Comparison of ENCODE assay signal across 1 cellular context in genomic region chr3:146250449-146251382, GRCh38.
TF ChIP-seq lines count a peak whose summit lies in the region.

TSS of gene PLSCR4 (minus strand) at chr3:146251105. CDS start at chr3:146222071, 29,034 bp downstream.

TF ChIP-seq in HEK293, 187 proteins besides CTCF, POLR2A, EP300 and RAD21 (continued from another document and continues in another):
- no peak for TF ChIP-seq ZNF639 (tag by site-specific recombination; IDR thresholded peaks at IDR 0.05)
- no peak for TF ChIP-seq ZNF626 (tag by site-specific recombination; IDR thresholded peaks at IDR 0.05)
- TF ChIP-seq ZNF704 (tag by site-specific recombination; IDR thresholded peaks at IDR 0.05): no peak
- no peak for TF ChIP-seq REST (tag by site-specific recombination; IDR thresholded peaks at IDR 0.05)
- no peak for TF ChIP-seq ZBTB11 (tag by site-specific recombination; conservative IDR thresholded peaks at IDR 0.05; ENCODE audit: low read depth)
- TF ChIP-seq ZNF433 (tag by site-specific recombination; IDR thresholded peaks at IDR 0.05; ENCODE audit: low read depth): no peak
- TF ChIP-seq ZNF777 (tag by site-specific recombination; IDR thresholded peaks at IDR 0.05; ENCODE audit: borderline replicate concordance): no peak
- TF ChIP-seq ZEB2 (tag by site-specific recombination; IDR thresholded peaks at IDR 0.05): no peak
- no peak for TF ChIP-seq ZNF214 (tag by site-specific recombination; IDR thresholded peaks at IDR 0.05; ENCODE audit: borderline replicate concordance)
- TF ChIP-seq ZNF658 (tag by site-specific recombination; IDR thresholded peaks at IDR 0.05): no peak
- TF ChIP-seq KLF10 (tag by site-specific recombination; IDR thresholded peaks at IDR 0.05): no peak
- TF ChIP-seq ZBTB17 (tag by site-specific recombination; IDR thresholded peaks at IDR 0.05): no peak
- TF ChIP-seq ZBTB1 (tag by site-specific recombination; IDR thresholded peaks at IDR 0.05): no peak
- TF ChIP-seq HIC1 (tag by site-specific recombination; IDR thresholded peaks at IDR 0.05): peak; percentile 33; the same call in 1 of the 2 replicates
- no peak for TF ChIP-seq ZNF280C (tag by site-specific recombination; IDR thresholded peaks at IDR 0.05)
- no peak for TF ChIP-seq ZNF133 (tag by site-specific recombination; IDR thresholded peaks at IDR 0.05)
- TF ChIP-seq ZBTB8A (tag by site-specific recombination; IDR thresholded peaks at IDR 0.05): peak; percentile 94
- peak; percentile 81 for TF ChIP-seq SCRT2 (tag by site-specific recombination; IDR thresholded peaks at IDR 0.05)
- no peak for TF ChIP-seq KLF7 (tag by site-specific recombination; IDR thresholded peaks at IDR 0.05; ENCODE audit: borderline replicate concordance)
- TF ChIP-seq ZNF2 (tag by site-specific recombination; IDR thresholded peaks at IDR 0.05): no peak
- no peak for TF ChIP-seq ZNF148 (tag by site-specific recombination; IDR thresholded peaks at IDR 0.05; ENCODE audit: borderline replicate concordance)
- no peak for TF ChIP-seq BCL6B (tag by site-specific recombination; IDR thresholded peaks at IDR 0.05)
- TF ChIP-seq INSM2 (tag by site-specific recombination; IDR thresholded peaks at IDR 0.05): no peak
- no peak for TF ChIP-seq ZNF548 (tag by site-specific recombination; IDR thresholded peaks at IDR 0.05)
- no peak for TF ChIP-seq ZNF623 (tag by site-specific recombination; IDR thresholded peaks at IDR 0.05)
- no peak for TF ChIP-seq ZNF239 (tag by site-specific recombination; IDR thresholded peaks at IDR 0.05)
- no peak for TF ChIP-seq ZSCAN18 (tag by site-specific recombination; IDR thresholded peaks at IDR 0.05)
- TF ChIP-seq YY1 (tag by site-specific recombination; IDR thresholded peaks at IDR 0.05): no peak
- TF ChIP-seq SP2 (tag by site-specific recombination; IDR thresholded peaks at IDR 0.05): peak; percentile 76
- TF ChIP-seq PBX3 (CRISPR knock-in tag; IDR thresholded peaks at IDR 0.05): 0 out of 2 replicates have a peak, but pooled peaks have one; percentile 51
- no peak for TF ChIP-seq ZNF10 (tag by site-specific recombination; IDR thresholded peaks at IDR 0.05)
- no peak for TF ChIP-seq SCRT1 (tag by site-specific recombination; IDR thresholded peaks at IDR 0.05; ENCODE audit: borderline replicate concordance)
- no peak for TF ChIP-seq ZNF221 (tag by site-specific recombination; IDR thresholded peaks at IDR 0.05; ENCODE audit: borderline replicate concordance)
- TF ChIP-seq ZNF561 (tag by site-specific recombination; IDR thresholded peaks at IDR 0.05; ENCODE audit: borderline replicate concordance): peak; percentile 55; the same call in 1 of the 2 replicates
